Comparison of ENCODE assay signal across 17 cellular contexts in the genomic region with DNA sequence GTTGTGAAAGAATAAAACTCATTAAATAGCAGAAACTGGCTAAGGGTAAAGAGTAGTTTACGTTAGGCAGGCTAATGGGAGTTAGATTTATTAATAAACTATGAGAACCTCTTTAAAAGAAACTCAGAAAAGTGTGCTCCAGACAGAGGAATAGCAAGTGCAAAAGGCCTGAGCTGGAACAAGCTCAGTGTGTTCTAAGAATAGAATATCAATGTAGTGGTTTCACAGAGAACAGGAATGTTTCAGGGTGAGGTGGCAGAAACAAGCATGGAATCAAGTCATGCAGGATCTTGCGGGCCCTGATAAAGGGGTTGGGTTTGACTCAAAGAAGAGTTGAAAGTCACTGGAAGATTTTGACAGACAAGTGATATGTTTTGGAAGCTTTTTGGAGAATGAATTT.
"Had no signal": no experiment of that assay in that cellular context is flagged by ENCODE, and none has a peak within 500 bp of the region (broad histone marks: within the 10 kb centered on the region; RNA-seq: fewer than 3 reads in every experiment).

No MANE protein-coding gene starts in this region.

- DNase-seq: activated CD4-positive, alpha-beta T cell treated with anti-CD3 and anti-CD28 coated beads for 4 hours; activated CD8-positive, alpha-beta T cell treated with anti-CD3 and anti-CD28 coated beads, Interleukin-2, amount 10 ng/mL, durations not matched to agents 7 days and 5 days; activated naive CD4-positive, alpha-beta T cell treated with Interleukin-2 at 50 U/mL for 16 hours; activated naive CD8-positive, alpha-beta T cell treated with anti-CD3 and anti-CD28 coated beads, Interleukin-2, amount 50 U/mL, for 24 hours; effector memory CD8-positive, alpha-beta T cell; erythroblast; glutamatergic neuron; nephron progenitor cell; ovary; stomach; T-helper 1 cell; thyroid gland had no signal

- H3K27me3 Mint-ChIP-seq: dendritic cell treated with granulocyte-macrophage colony-stimulating factor and Interleukin-4, amounts not matched to agents 40 ng/mL and 50 ng/mL, for 4 days had no signal

- H3K27ac ChIP-seq: ovary, skin epidermis, stomach, thyroid gland had no signal

- H3K27ac Mint-ChIP-seq: activated CD8-positive, alpha-beta T cell treated with anti-CD3 and anti-CD28 coated beads, Interleukin-2, amount 10 ng/mL, durations not matched to agents 7 days and 5 days; activated naive CD8-positive, alpha-beta T cell treated with anti-CD3 and anti-CD28 coated beads, Interleukin-2, amount 50 U/mL, for 24 hours; activated T-helper 1 cell treated with anti-CD3 and anti-CD28 coated beads, Interleukin-12 subunit alpha, Interleukin-12 subunit beta, Interleukin-2, Interleukin-4 antibody, amounts not matched to agents 30 ng/mL and 10 ng/mL and 1 ng/mL, durations not matched to agents 14 hours and 24 hours and 36 hours; dendritic cell treated with granulocyte-macrophage colony-stimulating factor and Interleukin-4, amounts not matched to agents 40 ng/mL and 50 ng/mL, for 4 days; effector memory CD8-positive, alpha-beta T cell; memory B cell; nephron progenitor cell had no signal

- H3K4me3 Mint-ChIP-seq: activated CD8-positive, alpha-beta T cell treated with anti-CD3 and anti-CD28 coated beads, Interleukin-2, amount 10 ng/mL, durations not matched to agents 7 days and 5 days; activated naive CD8-positive, alpha-beta T cell treated with anti-CD3 and anti-CD28 coated beads, Interleukin-2, amount 50 U/mL, for 24 hours; activated T-helper 1 cell treated with anti-CD3 and anti-CD28 coated beads, Interleukin-12 subunit alpha, Interleukin-12 subunit beta, Interleukin-2, Interleukin-4 antibody, amounts not matched to agents 30 ng/mL and 10 ng/mL and 1 ng/mL, durations not matched to agents 14 hours and 24 hours and 36 hours; central memory CD8-positive, alpha-beta T cell; dendritic cell treated with granulocyte-macrophage colony-stimulating factor and Interleukin-4, amounts not matched to agents 40 ng/mL and 50 ng/mL, for 4 days; effector memory CD8-positive, alpha-beta T cell; memory B cell; nephron progenitor cell had no signal

- H3K4me1 ChIP-seq: stomach, thyroid gland had no signal

- H3K27me3 ChIP-seq: ovary, thyroid gland had no signal

- H3K9me3 ChIP-seq: ovary, thyroid gland had no signal

- H3K36me3 ChIP-seq: ovary, stomach, thyroid gland had no signal

- H3K4me3 ChIP-seq: ovary, skin epidermis, stomach, thyroid gland had no signal

- ATAC-seq: activated CD8-positive, alpha-beta T cell treated with anti-CD3 and anti-CD28 coated beads, Interleukin-2, amount 10 ng/mL, durations not matched to agents 7 days and 5 days; activated naive CD8-positive, alpha-beta T cell treated with anti-CD3 and anti-CD28 coated beads, Interleukin-2, amount 50 U/mL, for 24 hours; effector memory CD8-positive, alpha-beta T cell had no signal

- H3K4me1 Mint-ChIP-seq: activated naive CD8-positive, alpha-beta T cell treated with anti-CD3 and anti-CD28 coated beads, Interleukin-2, amount 50 U/mL, for 24 hours; central memory CD8-positive, alpha-beta T cell; memory B cell; nephron progenitor cell had no signal
